In the genomic region with DNA sequence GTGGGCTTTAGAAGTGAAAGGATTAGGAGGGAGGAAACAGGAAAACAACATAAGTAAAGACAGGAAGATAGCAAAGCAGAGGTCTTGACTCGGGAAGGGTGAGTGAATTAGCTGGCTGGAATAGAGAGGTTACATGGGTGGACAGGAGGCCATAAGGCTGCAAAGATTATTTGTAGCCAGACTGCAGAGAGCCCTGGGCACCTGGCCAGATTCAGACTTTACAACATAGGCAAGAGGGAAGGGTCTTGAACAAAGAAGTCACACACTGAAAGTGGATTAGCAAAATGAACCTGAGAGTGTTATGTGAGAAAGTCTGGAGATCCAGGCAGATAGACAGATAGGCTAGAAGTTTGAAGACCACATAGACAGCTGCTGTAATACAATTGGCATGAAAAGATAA, we compare ENCODE assay signal across 20 cellular contexts. TPM values are rescaled to one million over a fixed set of nuclear protein-coding genes. Genes with fewer than 3 reads are reported as not detected.
DNase-seq lines count a peak whose midpoint lies in the region; ATAC-seq, FAIRE-seq and TF ChIP-seq lines count a peak whose summit lies in the region.
"Had no signal": no experiment of that assay in that cellular context is flagged by ENCODE, and none has a peak within 500 bp of the region (broad histone marks: within the 10 kb centered on the region; RNA-seq: fewer than 3 reads in every experiment).

No MANE protein-coding gene starts in this region.

- TF ChIP-seq CTCF in OCI-LY3 (IDR thresholded peaks at IDR 0.05; ENCODE audit: low read depth, low read length): no peak
- no peak for TF ChIP-seq CTCF in HepG2 (CRISPR knock-in tag; IDR thresholded peaks at IDR 0.05)
- TF ChIP-seq CTCF in tibial artery (IDR thresholded peaks at IDR 0.05): no peak

- peaks cover 16% of the 10 kb centered on the region; the same call in 1 of the 2 replicates for H3K27me3 ChIP-seq in OCI-LY3 (ENCODE audit: low read depth, low read length)
- H3K27me3 ChIP-seq in HepG2 (ENCODE audit: control insufficient read depth in 1 of 2, insufficient read depth in 2 of 2, low read length in 2 of 2): no peaks in the 10 kb centered on the region
- no peaks in the 10 kb centered on the region for H3K27me3 ChIP-seq in tibial artery
- H3K27me3 ChIP-seq: adrenal gland, gastrocnemius medialis had no signal

- in situ Hi-C loops in HepG2 (cut with HindIII; ENCODE audit: extremely low pct_ligation_motif_present, low pct_unique_long_range_greater_than_20kb): no loop called here

- no peak for ATAC-seq in HepG2
- no peak for ATAC-seq in GM19324 (IDR thresholded peaks at IDR 0.05; ENCODE audit: low FRiP score, unreplicated experiment)
- no peak for ATAC-seq in HG03457 (IDR thresholded peaks at IDR 0.05; ENCODE audit: unreplicated experiment)
- ATAC-seq in HG02642 (IDR thresholded peaks at IDR 0.05; ENCODE audit: poor library complexity, unreplicated experiment): no peak
- ATAC-seq: gastrocnemius medialis, T-cell had no signal

- TF ChIP-seq POLR2A in HepG2 (IDR thresholded peaks at IDR 0.05; ENCODE audit: insufficient read depth in 1 of 2, low read depth in 2 of 2, low read length in 2 of 2): no peak

- H3K4me2 ChIP-seq in OCI-LY3 (ENCODE audit: low read length) (peak overlapping the region; percentile 45; the same call in 1 of the 2 replicates), HepG2 (ENCODE audit: low read depth, low read length) (no peak overlapping the region)
- H3K4me2 ChIP-seq: KMS-11 had no signal

- H3K4me1 ChIP-seq in OCI-LY3 (ENCODE audit: low read length): peaks cover 25% of the 10 kb centered on the region
- no peaks in the 10 kb centered on the region for H3K4me1 ChIP-seq in HepG2 (ENCODE audit: insufficient read depth, low read length)
- H3K4me1 ChIP-seq in tibial artery: no peaks in the 10 kb centered on the region
- H3K4me1 ChIP-seq: gastrocnemius medialis had no signal

- H2AFZ ChIP-seq in OCI-LY3 (ENCODE audit: low read depth, low read length) (no peak overlapping the region), HepG2 (ENCODE audit: low read length) (no peak overlapping the region)

- H3K79me2 ChIP-seq in OCI-LY3 (ENCODE audit: low read length) (no peaks in the 10 kb centered on the region), HepG2 (ENCODE audit: insufficient read depth, low read length) (no peaks in the 10 kb centered on the region)

- no peaks in the 10 kb centered on the region for H4K20me1 ChIP-seq in OCI-LY3 (ENCODE audit: insufficient read depth, low read length)
- no peaks in the 10 kb centered on the region for H4K20me1 ChIP-seq in HepG2 (ENCODE audit: insufficient read depth, low read length)

- no peak for TF ChIP-seq RAD21 in HepG2 (CRISPR knock-in tag; IDR thresholded peaks at IDR 0.05)

- H3K9ac ChIP-seq in OCI-LY3 (ENCODE audit: low read length) (no peak overlapping the region), HepG2 (ENCODE audit: insufficient read depth, low read depth, low read length) (no peak overlapping the region)
- H3K9ac ChIP-seq: KMS-11 had no signal

- H3K4me3 ChIP-seq in OCI-LY3 (ENCODE audit: low read length): no peak overlapping the region
- H3K4me3 ChIP-seq in HepG2 (replicated peaks in 1 of 3; ENCODE audit: insufficient read depth in 1 of 3, low read depth in 2 of 3, low read length in 3 of 3): no peak overlapping the region
- no peak overlapping the region for H3K4me3 ChIP-seq in tibial artery
- H3K4me3 ChIP-seq: adrenal gland, gastrocnemius medialis had no signal

- DNase-seq in COR-L47 (lab: John Stamatoyannopoulos, UW) (peak; percentile 12), NCI-H1105 (lab: John Stamatoyannopoulos, UW) (peak; percentile 61), HepG2 (ENCODE audit: low spot score) (no peak), tibial artery (no peak)
- DNase-seq: cerebellar nuclear complex; gastrocnemius medialis; GF-D8; NCI-H1417 treated with DMSO at 0.1 percent for 48 hours; NCI-H526; retina; stimulated activated CD4-positive, alpha-beta T cell treated with anti-CD3 and anti-CD28 coated beads, Interleukin-1b, Interleukin-23, amount 100 ng/mL, for 48 hours; T-cell had no signal

- no peaks in the 10 kb centered on the region for H3K9me3 ChIP-seq in OCI-LY3 (ENCODE audit: insufficient read depth, low read length)
- no peaks in the 10 kb centered on the region for H3K9me3 ChIP-seq in HepG2 (ENCODE audit: low read length)
- no peaks in the 10 kb centered on the region for H3K9me3 ChIP-seq in tibial artery
- H3K9me3 ChIP-seq: adrenal gland, gastrocnemius medialis had no signal

- no peak for TF ChIP-seq EP300 in HepG2 (IDR thresholded peaks at IDR 0.05; ENCODE audit: low read depth in 2 of 2, low read length in 2 of 2)
- no peak for TF ChIP-seq EP300 in HepG2 (CRISPR knock-in tag; IDR thresholded peaks at IDR 0.05; ENCODE audit: borderline replicate concordance)

- no peak for FAIRE-seq in HepG2 (lab: Jason Lieb, UNC)
- FAIRE-seq: GM12892 had no signal

- intact Hi-C loops in HepG2 (cut with micrococcal nuclease; ENCODE audit: unreplicated experiment): no loop called here
- intact Hi-C loops in tibial artery (cut with DNase I; ENCODE audit: low total_unique reads): no loop called here

- H3K27ac ChIP-seq in OCI-LY3 (ENCODE audit: low read length) (no peak overlapping the region), HepG2 (ENCODE audit: extremely low read length, insufficient read depth, low read length) (no peak overlapping the region), tibial artery (no peak overlapping the region)
- H3K27ac ChIP-seq: adrenal gland, gastrocnemius medialis, KMS-11 had no signal

- POLR2A ChIA-PET in HepG2 (lab: Yijun Ruan, JAX): no interaction called here

- no TSS peak for BruUV-seq in HepG2 (replicated peaks; lab: Mats Ljungman, UMichigan)

- CTCF ChIA-PET in HepG2 (lab: Yijun Ruan, JAX; ENCODE audit: low intra/inter-chr PET ratio, low total read pairs): no interaction called here

- H3K36me3 ChIP-seq in OCI-LY3 (replicated peaks; ENCODE audit: low read depth, low read length): no peaks in the 10 kb centered on the region
- H3K36me3 ChIP-seq in HepG2 (replicated peaks in 1 of 2; ENCODE audit: control insufficient read depth in 1 of 2, insufficient read depth in 2 of 2, low read length in 2 of 2): peaks cover 2 to 95% of the 10 kb centered on the region in 2 experiments
- H3K36me3 ChIP-seq in tibial artery: peaks cover 14 to 42% (median 37%) of the 10 kb centered on the region in 3 donors
- H3K36me3 ChIP-seq: adrenal gland, gastrocnemius medialis had no signal

- WGBS in HepG2 (ENCODE audit: low lambda C conversion rate): 94% methylated on average over 1 of the region's 1 CpG

TF ChIP-seq in HepG2, 621 proteins besides CTCF, POLR2A, EP300 and RAD21 (continues in another document):
- no peak for TF ChIP-seq ZKSCAN8 (CRISPR knock-in tag; IDR thresholded peaks at IDR 0.05; ENCODE audit: borderline replicate concordance)
- peak; percentile 31 for TF ChIP-seq RBM22 (optimal IDR thresholded peaks at IDR 0.05; ENCODE audit: low read length)

RNA-seq across cellular contexts. Expression of a gene that starts 29.7 kb away (rescaled TPM):
- total RNA-seq in HepG2 (2016; rRNA removed; fragmentation: Illumina TruSeq; extraction: Trizol): not detected in 2 replicates
- total RNA-seq in HepG2 (2016; cell fraction: cytosol; rRNA removed; fragmentation: Illumina TruSeq; extraction: Trizol; ENCODE audit: low read depth): not detected in 2 replicates
- total RNA-seq in HepG2 (2016; cell fraction: insoluble cytoplasmic fraction; rRNA removed; fragmentation: Illumina TruSeq; extraction: Trizol): 0.11 TPM in 1 of 2 replicates, not detected in the other
- not detected in 2 replicates for total RNA-seq in HepG2 (2016; cell fraction: membrane; rRNA removed; fragmentation: Illumina TruSeq; extraction: Trizol)
- 0.31 TPM in 1 of 2 replicates, not detected in the other for total RNA-seq in HepG2 (2016; cell fraction: nucleus; rRNA removed; fragmentation: Illumina TruSeq; extraction: Trizol)
- 0.17 and 0.18 TPM in 2 replicates for polyA plus RNA-seq in HepG2 (2011; rRNA removed)
- not detected in 2 replicates for polyA plus RNA-seq in HepG2 (2011; cell fraction: cytosol; rRNA removed)
- polyA plus RNA-seq in HepG2 (2011; cell fraction: nucleus; rRNA removed): 0.40 and 0.64 TPM in 2 replicates
- polyA plus RNA-seq in HepG2 (2012): not detected in 2 replicates
- polyA plus RNA-seq in HepG2 (2016; cell fraction: cytosol; fragmentation: Illumina TruSeq; extraction: Trizol; ENCODE audit: low read depth): not detected in 2 replicates
- polyA plus RNA-seq in HepG2 (2016; cell fraction: insoluble cytoplasmic fraction; fragmentation: Illumina TruSeq; extraction: Trizol; ENCODE audit: low read depth): not detected in 2 replicates
- polyA plus RNA-seq in HepG2 (2016; cell fraction: membrane; fragmentation: Illumina TruSeq; extraction: Trizol; ENCODE audit: low read depth): not detected in 2 replicates
- polyA plus RNA-seq in HepG2 (2016; cell fraction: nucleus; fragmentation: Illumina TruSeq; extraction: Trizol; ENCODE audit: insufficient read depth, low read depth): not detected in 2 replicates
- 1.3 TPM in 1 of 2 replicates, not detected in the other for polyA minus RNA-seq in HepG2 (2011; rRNA and poly(A)+ RNA removed; ENCODE audit: low replicate concordance)
- not detected in 2 replicates for polyA minus RNA-seq in HepG2 (2011; cell fraction: cytosol; rRNA and poly(A)+ RNA removed)
- polyA minus RNA-seq in HepG2 (2011; cell fraction: nucleus; rRNA and poly(A)+ RNA removed): 2.7 and 2.9 TPM in 2 replicates
- total RNA-seq: activated T-helper 2 cell treated with anti-CD3 and anti-CD28 coated beads, Interferon-gamma antibody, Interleukin-2, Interleukin-4, amounts not matched to agents 10 μg/mL and 5 μg/mL and 100 μg/mL, durations not matched to agents 14 hours and 24 hours and 36 hours; adrenal gland; gastrocnemius medialis; T-cell had no signal
- polyA plus RNA-seq: adrenal gland had no signal

RNA-seq across cellular contexts. Expression of a gene that starts 59.0 kb away (rescaled TPM):
- 2.9 and 3.7 TPM in 2 replicates for total RNA-seq in HepG2 (2016; rRNA removed; fragmentation: Illumina TruSeq; extraction: Trizol)
- total RNA-seq in HepG2 (2016; cell fraction: cytosol; rRNA removed; fragmentation: Illumina TruSeq; extraction: Trizol; ENCODE audit: low read depth): 2.6 and 3.0 TPM in 2 replicates
- 3.3 and 3.8 TPM in 2 replicates for total RNA-seq in HepG2 (2016; cell fraction: insoluble cytoplasmic fraction; rRNA removed; fragmentation: Illumina TruSeq; extraction: Trizol)
- total RNA-seq in HepG2 (2016; cell fraction: membrane; rRNA removed; fragmentation: Illumina TruSeq; extraction: Trizol): 2.2 and 2.9 TPM in 2 replicates
- total RNA-seq in HepG2 (2016; cell fraction: nucleus; rRNA removed; fragmentation: Illumina TruSeq; extraction: Trizol): 13.9 and 14.9 TPM in 2 replicates
- 2.4 TPM in 2 replicates for polyA plus RNA-seq in HepG2 (2011; rRNA removed)
- 0.59 and 0.92 TPM in 2 replicates for polyA plus RNA-seq in HepG2 (2011; cell fraction: cytosol; rRNA removed)
- polyA plus RNA-seq in HepG2 (2011; cell fraction: nucleus; rRNA removed): 3.4 and 4.6 TPM in 2 replicates
- 2.1 and 2.2 TPM in 2 replicates for polyA plus RNA-seq in HepG2 (2012)
- polyA plus RNA-seq in HepG2 (2016; cell fraction: cytosol; fragmentation: Illumina TruSeq; extraction: Trizol; ENCODE audit: low read depth): 0.35 and 0.69 TPM in 2 replicates
- 2.5 and 2.6 TPM in 2 replicates for polyA plus RNA-seq in HepG2 (2016; cell fraction: insoluble cytoplasmic fraction; fragmentation: Illumina TruSeq; extraction: Trizol; ENCODE audit: low read depth)
- polyA plus RNA-seq in HepG2 (2016; cell fraction: membrane; fragmentation: Illumina TruSeq; extraction: Trizol; ENCODE audit: low read depth): 0.97 and 1.6 TPM in 2 replicates
- polyA plus RNA-seq in HepG2 (2016; cell fraction: nucleus; fragmentation: Illumina TruSeq; extraction: Trizol; ENCODE audit: insufficient read depth, low read depth): 9.0 and 10.1 TPM in 2 replicates
- polyA minus RNA-seq in HepG2 (2011; rRNA and poly(A)+ RNA removed; ENCODE audit: low replicate concordance): 0.14 and 2.7 TPM in 2 replicates
- polyA minus RNA-seq in HepG2 (2011; cell fraction: cytosol; rRNA and poly(A)+ RNA removed): 1.5 and 2.3 TPM in 2 replicates
- 26.1 and 27.0 TPM in 2 replicates for polyA minus RNA-seq in HepG2 (2011; cell fraction: nucleus; rRNA and poly(A)+ RNA removed)

Comparison
In these comparisons a context has a peak if more than half of its experiments do, and no peak if none do; other contexts are left out.
1. DNase-seq: peak in COR-L47 (single experiment) and NCI-H1105 (single experiment); none in HepG2 (single experiment) and tibial artery (0 of 2).